ENCODE assay signal across 8 cellular contexts in genomic region chr12:46269429-46270241, GRCh38. TPM values are rescaled to one million over a fixed set of nuclear protein-coding genes. Genes with fewer than 3 reads are reported as not detected.
DNase-seq lines count a peak whose midpoint lies in the region; ATAC-seq and TF ChIP-seq lines count a peak whose summit lies in the region.

No MANE protein-coding gene starts in this region.

- DNase-seq in AG08395 (ENCODE audit: low spot score) (peak; percentile 15), T-helper 2 cell (peak in 4 of 5 experiments; percentile 43 to 79 (median 60)), breast epithelium (ENCODE audit: low spot score in 2 of 2) (peak in 1 of 2 donors; percentile 20), left lobe of liver (ENCODE audit: low spot score) (no peak), amniotic stem cell (lab: John Stamatoyannopoulos, UW) (no peak)
- DNase-seq in stimulated activated CD8-positive, alpha-beta memory T cell treated with anti-CD3 and anti-CD28 coated beads, Interleukin-12 subunit alpha, Interleukin-12 subunit beta, amount 100 ng/mL, for 1 hour (ENCODE audit: low read depth) = peak; percentile 51

- peaks cover 0 to 9% of the 10 kb centered on the region in 2 donors for H3K4me1 ChIP-seq in breast epithelium

- no peaks in the 10 kb centered on the region for H3K27me3 ChIP-seq in breast epithelium

- H3K36me3 ChIP-seq in breast epithelium = no peaks in the 10 kb centered on the region

- peak; percentile 22 for ATAC-seq in HG03378 (IDR thresholded peaks at IDR 0.05; ENCODE audit: unreplicated experiment)
- ATAC-seq in left lobe of liver = peak; percentile 61

- H3K4me3 ChIP-seq in breast epithelium = peak overlapping the region; percentile 54 to 77 (median 73)

- peak overlapping the region; percentile 95 to 97 for H3K27ac ChIP-seq in breast epithelium

- no peak for TF ChIP-seq CTCF in breast epithelium (IDR thresholded peaks at IDR 0.05)

- TF ChIP-seq POLR2A in GM19099 (IDR thresholded peaks at IDR 0.05; ENCODE audit: extremely low read depth, insufficient read length, low read depth) (peak; percentile 19), breast epithelium (IDR thresholded peaks at IDR 0.05) (no peak)

- intact Hi-C loops in breast epithelium (cut with DNase I; ENCODE audit: low total_unique reads) = loop anchor here (10.0 kb wide), 1 partner anchor 75 kb away; no protein-coding TSS in a partner anchor

- H3K9me3 ChIP-seq in breast epithelium = no peaks in the 10 kb centered on the region

RNA-seq across cellular contexts. Expression of gene SLC38A1, which starts 0.8 kb away (rescaled TPM):
- total RNA-seq in breast epithelium (100 to 1,000 TPM in 2 of 3 donors, 1 to 10 TPM in 1; 7.8 to 219 (median 101) TPM), left lobe of liver (7.7 TPM)

Comparison
In these comparisons a context has a peak if more than half of its experiments do, and no peak if none do; other contexts are left out.
1. DNase-seq: peak in AG08395 (single experiment), T-helper 2 cell (4 of 5) and stimulated activated CD8-positive, alpha-beta memory T cell treated with anti-CD3 and anti-CD28 coated beads, Interleukin-12 subunit alpha, Interleukin-12 subunit beta, amount 100 ng/mL, for 1 hour (single experiment); none in left lobe of liver (single experiment) and amniotic stem cell (single experiment).